1 cellular context compared by ENCODE assay signal in genomic region chr7:137846588-137847417, GRCh38.
TF ChIP-seq lines count a peak whose summit lies in the region.

TSS of gene DGKI (minus strand) at chr7:137846974.

TF ChIP-seq in K562, 482 proteins besides CTCF, POLR2A, EP300 and RAD21 (continued from another document):
- TF ChIP-seq ARID3A (IDR thresholded peaks at IDR 0.05; ENCODE audit: borderline replicate concordance, low read depth, low read length) = no peak
- TF ChIP-seq ILK (tag; IDR thresholded peaks at IDR 0.05; ENCODE audit: borderline replicate concordance, low read depth) = no peak
